Comparison of ENCODE assay signal across 8 cellular contexts in genomic region chr7:98745722-98746318, GRCh38.
A peak's percentile ranks its signal among the peaks of the same experiment; 100 is the strongest.
DNase-seq lines count a peak whose midpoint lies in the region; ATAC-seq, FAIRE-seq and TF ChIP-seq lines count a peak whose summit lies in the region.

No MANE protein-coding gene starts in this region.

- H3K9me3 Mint-ChIP-seq in activated CD4-positive, alpha-beta T cell treated with anti-CD3 and anti-CD28 coated beads, Interleukin-2, amount 10 ng/mL, durations not matched to agents 24 days and 14 days, result no peaks in the 10 kb centered on the region

- no peak overlapping the region for H2BK15ac ChIP-seq in mesenchymal stem cell (ENCODE audit: low read depth, poor library complexity, severe bottlenecking)

- intact Hi-C loops in activated CD4-positive, alpha-beta T cell treated with anti-CD3 and anti-CD28 coated beads, Interleukin-2, amount 10 ng/mL, durations not matched to agents 24 days and 14 days (cut with micrococcal nuclease), result loop anchor here (1.0 to 10.0 kb wide), 2 partner anchors 99 to 313 kb away; no protein-coding TSS in a partner anchor
- intact Hi-C loops in colonic mucosa (cut with DNase I), result loop anchor here (2.0 to 5.0 kb wide), 2 partner anchors 96 to 311 kb away; no protein-coding TSS in a partner anchor

- H3K9ac ChIP-seq in colonic mucosa (ENCODE audit: low read depth in 2 of 2, low read length in 2 of 2) (no peak overlapping the region), mesenchymal stem cell (ENCODE audit: low read length) (no peak overlapping the region)

- TF ChIP-seq CTCF in GM12874 (IDR thresholded peaks at IDR 0.05; ENCODE audit: insufficient read depth, low read depth, low read length) (peak; percentile 92), colonic mucosa (IDR thresholded peaks at IDR 0.05) (peak; percentile 79)

- H3K9me3 ChIP-seq in colonic mucosa, result no peaks in the 10 kb centered on the region
- peaks cover 3% of the 10 kb centered on the region for H3K9me3 ChIP-seq in mesenchymal stem cell (ENCODE audit: control insufficient read depth, low read length)

- no peaks in the 10 kb centered on the region for H3K36me3 Mint-ChIP-seq in activated CD4-positive, alpha-beta T cell treated with anti-CD3 and anti-CD28 coated beads, Interleukin-2, amount 10 ng/mL, durations not matched to agents 24 days and 14 days (ENCODE audit: low read depth)

- H3K4me3 Mint-ChIP-seq in activated CD4-positive, alpha-beta T cell treated with anti-CD3 and anti-CD28 coated beads, Interleukin-2, amount 10 ng/mL, durations not matched to agents 24 days and 14 days, result no peak overlapping the region

- no peak overlapping the region for H3K4me3 ChIP-seq in colonic mucosa
- H3K4me3 ChIP-seq in mesenchymal stem cell (ENCODE audit: insufficient read depth in 1 of 2, low read depth in 1 of 2, low read length in 2 of 2), result no peak overlapping the region

- no peak overlapping the region for H3K14ac ChIP-seq in mesenchymal stem cell (ENCODE audit: low read length in 2 of 2)

- no peak overlapping the region for H3K23ac ChIP-seq in mesenchymal stem cell (ENCODE audit: low read length in 2 of 2)

- no peaks in the 10 kb centered on the region for H3K79me1 ChIP-seq in mesenchymal stem cell (replicated peaks; ENCODE audit: low read length, poor library complexity, severe bottlenecking)

- DNase-seq in NCI-H146 treated with DMSO at 0.1 percent for 48 hours (lab: John Stamatoyannopoulos, UW; ENCODE audit: unreplicated experiment) (peak; percentile 57), colonic mucosa (peak; percentile 76), mesenchymal stem cell (peak; percentile 21)
- peak; percentile 90 for DNase-seq in activated CD4-positive, alpha-beta T cell treated with anti-CD3 and anti-CD28 coated beads, Interleukin-2, amount 10 ng/mL, durations not matched to agents 24 days and 14 days
- DNase-seq in stimulated activated CD8-positive, alpha-beta memory T cell treated with anti-CD3 and anti-CD28 coated beads, Interleukin-4, amount 100 ng/mL, for 48 hours, result peak; percentile 91

- H3K27me3 Mint-ChIP-seq in activated CD4-positive, alpha-beta T cell treated with anti-CD3 and anti-CD28 coated beads, Interleukin-2, amount 10 ng/mL, durations not matched to agents 24 days and 14 days, result no peaks in the 10 kb centered on the region

- no peak overlapping the region for H2AK5ac ChIP-seq in mesenchymal stem cell (ENCODE audit: low read length, severe bottlenecking)

- H4K91ac ChIP-seq in mesenchymal stem cell (ENCODE audit: low read length), result no peak overlapping the region

- 32% methylated on average over 5 of the region's 5 CpGs for WGBS in mesenchymal stem cell

- H3K4me2 ChIP-seq in mesenchymal stem cell (ENCODE audit: low read length, poor library complexity, severe bottlenecking), result no peak overlapping the region

- H2AFZ ChIP-seq in mesenchymal stem cell (ENCODE audit: low read depth, low read length), result no peak overlapping the region

- H3K27ac ChIP-seq in colonic mucosa, result no peak overlapping the region
- H3K27ac ChIP-seq in mesenchymal stem cell (ENCODE audit: low read length, poor library complexity, severe bottlenecking), result no peak overlapping the region

- H3K4me1 Mint-ChIP-seq in activated CD4-positive, alpha-beta T cell treated with anti-CD3 and anti-CD28 coated beads, Interleukin-2, amount 10 ng/mL, durations not matched to agents 24 days and 14 days, result no peaks in the 10 kb centered on the region

- no peak overlapping the region for H2BK5ac ChIP-seq in mesenchymal stem cell (ENCODE audit: low read depth, low read length, poor library complexity, severe bottlenecking)

- H3K27ac Mint-ChIP-seq in activated CD4-positive, alpha-beta T cell treated with anti-CD3 and anti-CD28 coated beads, Interleukin-2, amount 10 ng/mL, durations not matched to agents 24 days and 14 days, result no peak overlapping the region

- H4K8ac ChIP-seq in mesenchymal stem cell (ENCODE audit: low read length), result no peak overlapping the region

- no peaks in the 10 kb centered on the region for H3K27me3 ChIP-seq in colonic mucosa
- H3K27me3 ChIP-seq in mesenchymal stem cell (ENCODE audit: control insufficient read depth in 1 of 2, insufficient read depth in 1 of 2, low read length in 2 of 2), result peaks cover 0 to 35% of the 10 kb centered on the region in 2 experiments

- no peak overlapping the region for H3K4ac ChIP-seq in mesenchymal stem cell (ENCODE audit: low read depth in 1 of 2, low read length in 2 of 2)

- H3K4me1 ChIP-seq in colonic mucosa, result no peaks in the 10 kb centered on the region
- H3K4me1 ChIP-seq in mesenchymal stem cell (ENCODE audit: control insufficient read depth, insufficient read depth, low read depth, low read length), result no peaks in the 10 kb centered on the region

- no peak overlapping the region for H2BK12ac ChIP-seq in mesenchymal stem cell (ENCODE audit: low read length in 2 of 2)

- ATAC-seq in HG02623 (IDR thresholded peaks at IDR 0.05; ENCODE audit: unreplicated experiment), result no peak

- peak; percentile 58 for FAIRE-seq in A204.1 (lab: Jason Lieb, UNC)

- no peak overlapping the region for H2BK120ac ChIP-seq in mesenchymal stem cell (ENCODE audit: low read depth, low read length)

- H3K36me3 ChIP-seq in colonic mucosa (no peaks in the 10 kb centered on the region), mesenchymal stem cell (ENCODE audit: control insufficient read depth in 1 of 2, insufficient read depth in 2 of 2, low read depth in 1 of 2, low read length in 2 of 2) (no peaks in the 10 kb centered on the region)

- H3K18ac ChIP-seq in mesenchymal stem cell (ENCODE audit: low read depth in 1 of 2, low read length in 2 of 2), result no peak overlapping the region

Comparison
In these comparisons a context has a peak if more than half of its experiments do, and no peak if none do; other contexts are left out.
1. DNase-seq: peak in every context shown above with its lines; median percentile 91 in stimulated activated CD8-positive, alpha-beta memory T cell treated with anti-CD3 and anti-CD28 coated beads, Interleukin-4, amount 100 ng/mL, for 48 hours; 90 in activated CD4-positive, alpha-beta T cell treated with anti-CD3 and anti-CD28 coated beads, Interleukin-2, amount 10 ng/mL, durations not matched to agents 24 days and 14 days; 76 in colonic mucosa; 57 in NCI-H146 treated with DMSO at 0.1 percent for 48 hours; 21 in mesenchymal stem cell.